ENCODE assay signal across 12 cellular contexts in the genomic region with DNA sequence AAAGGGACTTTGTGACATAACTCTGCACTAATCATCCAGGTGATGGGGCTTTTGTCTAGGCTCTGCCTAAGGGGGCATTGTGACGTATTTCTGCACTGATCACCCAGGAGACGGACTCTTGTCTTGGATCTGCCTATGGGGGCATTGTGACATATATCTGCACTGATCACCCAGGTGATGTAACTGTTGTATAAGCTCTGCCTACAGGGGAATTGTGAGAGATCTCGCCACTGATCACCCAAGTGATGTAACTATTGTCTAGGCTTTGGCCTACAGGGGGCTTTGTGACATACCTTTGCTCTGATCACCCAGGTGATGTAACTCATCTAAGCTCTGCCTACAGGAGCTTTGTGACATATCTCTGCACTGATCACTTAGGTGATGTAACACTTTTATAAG. TPM values are rescaled to one million over a fixed set of nuclear protein-coding genes. Genes with fewer than 3 reads are reported as not detected.
A peak's percentile ranks its signal among the peaks of the same experiment; 100 is the strongest.
DNase-seq lines count a peak whose midpoint lies in the region; ATAC-seq and TF ChIP-seq lines count a peak whose summit lies in the region.
"Not testable (repeated sequence)": the region's sequence is repeated elsewhere in the genome, so short reads cannot be mapped to it uniquely, and the experiment has no call there.
"Had no signal": no experiment of that assay in that cellular context is flagged by ENCODE, and none has a peak within 500 bp of the region (broad histone marks: within the 10 kb centered on the region; RNA-seq: fewer than 3 reads in every experiment).

No MANE protein-coding gene starts in this region.

- not testable (repeated sequence) for H3K27ac Mint-ChIP-seq in activated naive CD8-positive, alpha-beta T cell treated with anti-CD3 and anti-CD28 coated beads, Interleukin-2, amount 50 U/mL, for 24 hours

- not testable (repeated sequence) for DNase-seq in activated naive CD8-positive, alpha-beta T cell treated with anti-CD3 and anti-CD28 coated beads, Interleukin-2, amount 50 U/mL, for 24 hours; lung (ENCODE audit: low spot score); upper lobe of right lung

- H3K27me3 Mint-ChIP-seq in activated naive CD8-positive, alpha-beta T cell treated with anti-CD3 and anti-CD28 coated beads, Interleukin-2, amount 50 U/mL, for 24 hours, result not testable (repeated sequence)

- H3K4me1 ChIP-seq in lung (ENCODE audit: control insufficient read depth in 2 of 2, insufficient read depth in 2 of 2, low read length in 2 of 2); upper lobe of right lung: not testable (repeated sequence)

- H3K4me3 ChIP-seq in lung, upper lobe of right lung: not testable (repeated sequence)

- TF ChIP-seq CTCF in lung (IDR thresholded peaks at IDR 0.05; ENCODE audit: control extremely low read depth, extremely low read depth); upper lobe of right lung (IDR thresholded peaks at IDR 0.05): not testable (repeated sequence)

- H3K9me3 ChIP-seq in lung (ENCODE audit: control insufficient read depth in 2 of 2, insufficient read depth in 1 of 2, low read length in 1 of 2); upper lobe of right lung: not testable (repeated sequence)

- intact Hi-C loops in upper lobe of right lung (cut with DNase I), result not testable (repeated sequence)

- H3K27me3 ChIP-seq in lung (ENCODE audit: control insufficient read depth, insufficient read depth); upper lobe of right lung: not testable (repeated sequence)

- peaks cover 24% of the 10 kb centered on the region for H3K9me3 Mint-ChIP-seq in activated naive CD8-positive, alpha-beta T cell treated with anti-CD3 and anti-CD28 coated beads, Interleukin-2, amount 50 U/mL, for 24 hours

- no CpG with 5 or more reads among the region's 3 CpGs for WGBS in lung, 2 donors

- ATAC-seq in GM18867 (IDR thresholded peaks at IDR 0.05; ENCODE audit: unreplicated experiment), result peak; percentile 8
- ATAC-seq in GM21390 (IDR thresholded peaks at IDR 0.05; ENCODE audit: unreplicated experiment), result peak; percentile 7
- peak; percentile 5 for ATAC-seq in HG02588 (IDR thresholded peaks at IDR 0.05; ENCODE audit: unreplicated experiment)
- peak; percentile 3 for ATAC-seq in HG03025 (IDR thresholded peaks at IDR 0.05; ENCODE audit: low FRiP score, unreplicated experiment)
- peak; percentile 1 for ATAC-seq in HG03457 (IDR thresholded peaks at IDR 0.05; ENCODE audit: unreplicated experiment)
- ATAC-seq in activated naive CD8-positive, alpha-beta T cell treated with anti-CD3 and anti-CD28 coated beads, Interleukin-2, amount 50 U/mL, for 24 hours, result peak; percentile 9
- ATAC-seq in lung (ENCODE audit: insufficient read depth, low FRiP score), result peak; percentile 16
- ATAC-seq in upper lobe of right lung, result peak; percentile 25

- H3K36me3 ChIP-seq in lung (ENCODE audit: control insufficient read depth in 2 of 2, insufficient read depth in 2 of 2, low read length in 2 of 2); upper lobe of right lung: not testable (repeated sequence)

- H3K36me3 Mint-ChIP-seq in activated naive CD8-positive, alpha-beta T cell treated with anti-CD3 and anti-CD28 coated beads, Interleukin-2, amount 50 U/mL, for 24 hours (ENCODE audit: low read depth), result not testable (repeated sequence)

- not testable (repeated sequence) for H3K4me3 Mint-ChIP-seq in activated naive CD8-positive, alpha-beta T cell treated with anti-CD3 and anti-CD28 coated beads, Interleukin-2, amount 50 U/mL, for 24 hours

- peaks cover 13% of the 10 kb centered on the region for H3K4me1 Mint-ChIP-seq in activated naive CD8-positive, alpha-beta T cell treated with anti-CD3 and anti-CD28 coated beads, Interleukin-2, amount 50 U/mL, for 24 hours

- H3K27ac ChIP-seq in lung (ENCODE audit: low read depth in 1 of 2, low read length in 1 of 2); upper lobe of right lung: not testable (repeated sequence)

RNA-seq across cellular contexts. Expression of a gene that starts 49.7 kb away (rescaled TPM):
- total RNA-seq in lung (10 to 100 TPM; 39.8 to 41.2 TPM), upper lobe of right lung (47.8 TPM)
- 10 to 100 TPM; 22.8 to 23.5 TPM for polyA plus RNA-seq in lung

RNA-seq across cellular contexts. Expression of a gene that starts 59.2 kb away (rescaled TPM):
- total RNA-seq in lung, result not detected
- polyA plus RNA-seq in lung, result under 1 TPM; 0.38 to 0.47 TPM
- total RNA-seq in upper lobe of right lung, result 0.38 TPM
- total RNA-seq: activated naive CD4-positive, alpha-beta T cell treated with anti-CD3 and anti-CD28 coated beads, Interleukin-2, amount 50 U/mL, for 72 hours; astrocyte; dermis microvascular lymphatic vessel endothelial cell; natural killer cell had no signal
